ENCODE assay signal across 21 cellular contexts in genomic region chr5:95788493-95788892, GRCh38.
"Had no signal": no experiment of that assay in that cellular context is flagged by ENCODE, and none has a peak within 500 bp of the region (broad histone marks: within the 10 kb centered on the region; RNA-seq: fewer than 3 reads in every experiment).

No MANE protein-coding gene starts in this region.

- H3K27me3 ChIP-seq: left lung, neural progenitor cell, sigmoid colon, stomach, thyroid gland had no signal

- H3K36me3 ChIP-seq: neural progenitor cell, prostate gland had no signal

- ATAC-seq: effector memory CD8-positive, alpha-beta T cell; left lung; mucosa of descending colon; natural killer cell treated with Interleukin-12 subunit alpha and Interleukin-12 subunit beta and Interleukin-15 and Interleukin-18, amount 100 ng/mL, for 72 hours; right cardiac atrium; stimulated activated effector memory CD8-positive, alpha-beta T cell treated with anti-CD3 and anti-CD28 coated beads, Interleukin-12 subunit alpha, Interleukin-12 subunit beta, amount 100 ng/mL, for 72 hours had no signal

- H3K4me2 ChIP-seq: neural progenitor cell had no signal

- FAIRE-seq: frontal cortex, keratinocyte had no signal

- H3K27ac ChIP-seq: left lung, neural progenitor cell, prostate gland, sigmoid colon, stomach, thyroid gland had no signal

- H2AFZ ChIP-seq: neural progenitor cell had no signal

- H3K4me3 ChIP-seq: left lung, mucosa of descending colon, neural progenitor cell, prostate gland, sigmoid colon, stomach, thyroid gland had no signal

- DNase-seq: cortex of kidney; effector memory CD8-positive, alpha-beta T cell; hypothalamus; immature natural killer cell; left lung; mesenchymal stem cell; mucosa of descending colon; naive B cell; right cardiac atrium; sigmoid colon; stimulated activated CD4-positive, alpha-beta T cell treated with anti-CD3 and anti-CD28 coated beads, Interleukin-2, amount 100 ng/mL, for 24 hours; stimulated activated CD4-positive, alpha-beta T cell treated with anti-CD3 and anti-CD28 coated beads, Interleukin-4, amount 100 ng/mL, for 24 hours; stimulated activated naive CD4-positive, alpha-beta T cell treated with Interleukin-2 at 50 U/mL for 16 hours; stomach; thyroid gland had no signal

- H3K4me1 ChIP-seq: left lung, prostate gland, sigmoid colon, thyroid gland had no signal

- H3K9ac ChIP-seq: neural progenitor cell had no signal

- H3K9me3 ChIP-seq: left lung, mucosa of descending colon, prostate gland, sigmoid colon, stomach, thyroid gland had no signal
